ENCODE assay signal across 21 cellular contexts in the genomic region with DNA sequence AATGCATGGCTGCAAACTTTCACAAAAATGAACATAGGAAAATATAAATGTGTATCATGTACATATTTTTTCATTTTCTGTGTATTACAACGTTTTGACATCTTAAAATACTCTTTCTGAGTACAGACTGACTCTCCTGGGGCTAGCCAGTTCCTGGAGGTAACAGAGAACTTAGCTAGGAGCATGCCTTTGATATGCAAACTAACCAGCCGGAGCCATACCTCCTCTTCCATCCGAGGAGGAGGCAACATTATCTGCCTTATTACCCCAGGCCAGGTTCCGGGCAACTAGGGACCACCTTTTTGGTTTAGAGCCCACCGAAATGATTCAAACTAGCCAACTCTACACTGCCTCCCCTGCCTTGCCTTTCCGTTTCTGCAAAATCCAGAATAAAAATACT. TPM values are rescaled to one million over a fixed set of nuclear protein-coding genes. Genes with fewer than 3 reads are reported as not detected.
DNase-seq lines count a peak whose midpoint lies in the region; ATAC-seq, FAIRE-seq and TF ChIP-seq lines count a peak whose summit lies in the region.
"Had no signal": no experiment of that assay in that cellular context is flagged by ENCODE, and none has a peak within 500 bp of the region (broad histone marks: within the 10 kb centered on the region; RNA-seq: fewer than 3 reads in every experiment).

No MANE protein-coding gene starts in this region.

- no peak for TF ChIP-seq EP300 in H1 (IDR thresholded peaks at IDR 0.05; ENCODE audit: borderline replicate concordance in 1 of 2, low read depth in 2 of 2, low read length in 2 of 2)

- H4K91ac ChIP-seq in H1 (replicated peaks; ENCODE audit: insufficient read length, low read length), result no peak overlapping the region

- H3K79me2 ChIP-seq in H1 (ENCODE audit: control insufficient read depth in 1 of 2, insufficient read depth in 2 of 2, low read length in 2 of 2), result no peaks in the 10 kb centered on the region

- H2AK5ac ChIP-seq in H1 (ENCODE audit: low read depth, low read length), result no peak overlapping the region

- DNase-seq in H7 (peak; percentile 38), H1 (ENCODE audit: low read depth in 1 of 2, low spot score in 2 of 2) (no peak), iPS-NIHi7 (ENCODE audit: extremely low spot score) (peak; percentile 59), DMS53 (lab: John Stamatoyannopoulos, UW) (no peak), spleen (no peak)
- DNase-seq: ACHN; BE2C; C1 segment of cervical spinal cord; CD4-positive, CD25-positive, alpha-beta regulatory T cell; CD8-positive, alpha-beta memory T cell; COR-L47; DMS 273 treated with DMSO at 0.1 percent for 48 hours; DMS79; H9 had no signal

- CTCF ChIA-PET in H1 (lab: Charles Lee; ENCODE audit: partially characterized antibody), result interaction anchor here (1.1 to 5.8 kb wide), 4 partner anchors 11 to 39 kb away, joined by 3 to 38 read pairs (median 7); no protein-coding TSS in a partner anchor

- no peak overlapping the region for H3K56ac ChIP-seq in H1 (replicated peaks; ENCODE audit: insufficient read length, low read depth, low read length)

- H3K9me3 ChIP-seq in H1 (ENCODE audit: insufficient read depth in 2 of 2, low read depth in 1 of 2, low read length in 1 of 2), result no peaks in the 10 kb centered on the region
- peaks cover 0 to 1% (median 0%) of the 10 kb centered on the region in 8 donors for H3K9me3 ChIP-seq in spleen
- H3K9me3 ChIP-seq: BE2C had no signal

- WGBS in H1 (ENCODE audit: extremely low coverage in 1 of 2, insufficient coverage in 1 of 2, insufficient read length in 1 of 2, insufficient replicate concordance in 2 of 2, low coverage in 1 of 2, low lambda C conversion rate in 2 of 2, missing lambda C conversion rate in 1 of 2), 2 experiments, result 57% methylated on average over 6 of the region's 6 CpGs; no CpG with 5 or more reads in 1 of the 2 experiments
- WGBS in spleen, 5 donors, result 74 to 81% (median 78%) methylated on average over 6 of the region's 6 CpGs

- no peak overlapping the region for H3K9ac ChIP-seq in H1 (replicated peaks in 1 of 4; ENCODE audit: extremely low read depth in 1 of 4, low read depth in 3 of 4, low read length in 3 of 4)
- H3K9ac ChIP-seq: GM23248 had no signal

- H4K8ac ChIP-seq in H1 (ENCODE audit: extremely low read depth, insufficient read depth, low read length), result no peak overlapping the region

- peaks cover 3 to 5% (median 3%) of the 10 kb centered on the region in 4 experiments; a peak in 5 of 7 replicates for H3K4me1 ChIP-seq in H1 (replicated peaks in 1 of 4; ENCODE audit: control insufficient read depth in 3 of 4, insufficient read depth in 4 of 4, low read length in 3 of 4)
- H3K4me1 ChIP-seq in spleen, result no peaks in the 10 kb centered on the region
- H3K4me1 ChIP-seq: BE2C had no signal

- no peaks in the 10 kb centered on the region for H3K23me2 ChIP-seq in H1 (ENCODE audit: low read depth, low read length)

- H3K14ac ChIP-seq in H1 (ENCODE audit: insufficient read length), result no peak overlapping the region

- no peaks in the 10 kb centered on the region for H4K20me1 ChIP-seq in H1 (replicated peaks in 1 of 2; ENCODE audit: control insufficient read depth in 1 of 2, insufficient read depth in 2 of 2, low read length in 2 of 2)

- H2BK20ac ChIP-seq in H1 (ENCODE audit: low read length), result no peak overlapping the region

- H2BK5ac ChIP-seq in H1 (ENCODE audit: low read depth, low read length), result peak overlapping the region; percentile 9; the same call in 1 of the 2 replicates

- H3K36me3 ChIP-seq in H7 (replicated peaks; ENCODE audit: control insufficient read depth, insufficient read depth, low read length) (no peaks in the 10 kb centered on the region), H1 (ENCODE audit: control insufficient read depth in 2 of 4, insufficient read depth in 4 of 4, low read length in 3 of 4) (no peaks in the 10 kb centered on the region), spleen (no peaks in the 10 kb centered on the region)
- H3K36me3 ChIP-seq: BE2C had no signal

- no peak overlapping the region for H3K4ac ChIP-seq in H1 (replicated peaks; ENCODE audit: insufficient read length, low read depth, low read length)

- TF ChIP-seq RAD21 in H1 (IDR thresholded peaks at IDR 0.05 in 1 of 2, conservative IDR thresholded peaks at IDR 0.05 in 1 of 2; ENCODE audit: low read depth in 2 of 2, low read length in 2 of 2), result no peak

- no peak overlapping the region for H3K4me3 ChIP-seq in H7 (ENCODE audit: insufficient read depth, low read depth, low read length)
- H3K4me3 ChIP-seq in H1 (ENCODE audit: extremely low read depth in 1 of 4, insufficient read depth in 2 of 4, low read depth in 3 of 4, low read length in 4 of 4), result no peak overlapping the region
- H3K4me3 ChIP-seq in spleen, result no peak overlapping the region
- H3K4me3 ChIP-seq: GM23248 had no signal

- peak overlapping the region; percentile 13; the same call in 1 of the 2 replicates for H2BK12ac ChIP-seq in H1 (ENCODE audit: low read depth, low read length)

- H3K27ac ChIP-seq in H1 (ENCODE audit: low read depth, low read length) (no peak overlapping the region), spleen (no peak overlapping the region)
- H3K27ac ChIP-seq: GM23248, HL-60 had no signal

- ATAC-seq in GM18502 (IDR thresholded peaks at IDR 0.05; ENCODE audit: poor library complexity, unreplicated experiment), result no peak

- no peak overlapping the region for H2AFZ ChIP-seq in H1 (ENCODE audit: low read length)
- H2AFZ ChIP-seq: GM23248 had no signal

- no peaks in the 10 kb centered on the region for H3K79me1 ChIP-seq in H1 (ENCODE audit: low read depth, low read length)

- H3K27me3 ChIP-seq in H7 (ENCODE audit: control insufficient read depth, insufficient read depth, low read length) (no peaks in the 10 kb centered on the region), H1 (replicated peaks in 1 of 4; ENCODE audit: control insufficient read depth in 3 of 4, extremely low read depth in 1 of 4, insufficient read depth in 3 of 4, low read length in 3 of 4) (no peaks in the 10 kb centered on the region), spleen (replicated peaks in 1 of 7) (peaks cover 0 to 13% (median 0%) of the 10 kb centered on the region in 7 donors)
- H3K27me3 ChIP-seq: BE2C had no signal

- H3K18ac ChIP-seq in H1 (ENCODE audit: extremely low read depth, low read length), result no peak overlapping the region

- no peak overlapping the region for H3K23ac ChIP-seq in H1 (ENCODE audit: insufficient read length)

- POLR2A ChIA-PET in H1 (lab: Charles Lee; ENCODE audit: partially characterized antibody), result interaction anchor here (0.7 to 1.8 kb wide), 2 partner anchors 61 to 147 kb away, joined by 3 to 6 read pairs; partner anchors contain the start of genes MRPL32 and PSMA2

- intact Hi-C loops in spleen (cut with DNase I; ENCODE audit: low total_unique reads), result no loop called here

- TF ChIP-seq CTCF in H1 (IDR thresholded peaks at IDR 0.05; ENCODE audit: control extremely low read depth in 1 of 3, insufficient read depth in 1 of 3, low read depth in 1 of 3, low read length in 3 of 3) (no peak), spleen (IDR thresholded peaks at IDR 0.05 in 8 of 11, conservative IDR thresholded peaks at IDR 0.05 in 3 of 11) (no peak)

- H4K5ac ChIP-seq in H1 (ENCODE audit: insufficient read length, low read depth, low read length), result no peak overlapping the region

- peak; percentile 19 for FAIRE-seq in H1 (lab: Jason Lieb, UNC)
- FAIRE-seq: A204.1, G401.6, GM12891, GM18507 had no signal

- H2BK120ac ChIP-seq in H1 (replicated peaks; ENCODE audit: low read depth, low read length), result no peak overlapping the region

- TF ChIP-seq POLR2A in H1 (IDR thresholded peaks at IDR 0.05; ENCODE audit: control extremely low read depth in 1 of 2, low read depth in 2 of 2, low read length in 2 of 2), result no peak
- no peak for TF ChIP-seq POLR2A in spleen (IDR thresholded peaks at IDR 0.05)

- 0 out of 4 replicates have a peak overlapping the region, but pooled peaks of 1 of the 2 experiments have one; percentile 2 for H3K4me2 ChIP-seq in H1 (ENCODE audit: insufficient read depth in 1 of 2, low read depth in 2 of 2, low read length in 2 of 2)

- no peak overlapping the region for H2BK15ac ChIP-seq in H1 (ENCODE audit: low read length)

TF ChIP-seq in H1, 55 proteins besides CTCF, POLR2A, EP300 and RAD21:
- 0 out of 2 replicates have a peak, but pooled peaks have one; percentile 61 for TF ChIP-seq POU5F1 (IDR thresholded peaks at IDR 0.05; ENCODE audit: low read depth, low read length)
- no peak for TF ChIP-seq MAX (IDR thresholded peaks at IDR 0.05)

RNA-seq across cellular contexts. Expression of gene HECW1, which starts 33.7 kb away (rescaled TPM):
- total RNA-seq in H7 (2014; rRNA removed; shearing (Covaris generic)), result 4.2 and 4.3 TPM in 2 replicates
- 10.5 and 12.7 TPM in 2 replicates for total RNA-seq in H1 (2021; fragmentation: NEBNext Ultra II Directional; extraction: Animal tissue kit (Norgen Biotek cat#: 25700))
- polyA plus RNA-seq in H1 (2011; rRNA removed) (2.9 and 5.8 TPM in 2 replicates), spleen (under 1 TPM; 0.03 to 0.06 (median 0.04) TPM)
- 2.3 TPM for polyA plus RNA-seq in H1 (2011; cell fraction: cytosol; rRNA removed)
- polyA plus RNA-seq in H1 (2011; cell fraction: nucleus; rRNA removed), result 12.1 TPM
- polyA plus RNA-seq in H1 (2012, experiment 1 of 2), result 2.1 to 3.6 TPM (median 3.3 TPM) in 4 replicates
- 1.0 TPM for polyA plus RNA-seq in H1 (2012, experiment 2 of 2)
- polyA plus RNA-seq in H1 (2013, experiment 1 of 2), result 6.3 TPM
- polyA plus RNA-seq in H1 (2013, experiment 2 of 2), result 6.7 TPM
- polyA minus RNA-seq in H1 (2011; rRNA and poly(A)+ RNA removed), result 5.9 and 7.5 TPM in 2 replicates
- polyA minus RNA-seq in H1 (2011; cell fraction: cytosol; rRNA and poly(A)+ RNA removed), result 5.1 TPM
- polyA minus RNA-seq in H1 (2011; cell fraction: nucleus; rRNA and poly(A)+ RNA removed), result 40.9 TPM
- 1 to 10 TPM in 1 of 7 donors, under 1 TPM in 5, not detected in 1; 0.09 to 1.5 (median 0.51) TPM for total RNA-seq in spleen
- total RNA-seq: CD8-positive, alpha-beta memory T cell had no signal
- polyA plus RNA-seq: CD8-positive, alpha-beta memory T cell had no signal

Comparison
In these comparisons a context has a peak if more than half of its experiments do, and no peak if none do; other contexts are left out.
1. DNase-seq: peak in H7 (single experiment) and iPS-NIHi7 (single experiment); none in H1 (0 of 2), DMS53 (single experiment) and spleen (single experiment).